In genomic region chr6:138387577-138388368, GRCh38 we compare ENCODE assay signal across 1 cellular context.
TF ChIP-seq lines count a peak whose summit lies in the region.

No MANE protein-coding gene starts in this region.

TF ChIP-seq in WTC11, 78 proteins besides CTCF, POLR2A, EP300 and RAD21 (continued from another document):
- TF ChIP-seq IRF1 (CRISPR knock-in tag; IDR thresholded peaks at IDR 0.05) (no peak), ERG (CRISPR knock-in tag; IDR thresholded peaks at IDR 0.05) (no peak), ATF1 (CRISPR knock-in tag; IDR thresholded peaks at IDR 0.05) (no peak)
